Comparison of ENCODE assay signal across 30 cellular contexts in genomic region chr7:157871681-157872080, GRCh38.
"Had no signal": no experiment of that assay in that cellular context is flagged by ENCODE, and none has a peak within 500 bp of the region (broad histone marks: within the 10 kb centered on the region; RNA-seq: fewer than 3 reads in every experiment).

No MANE protein-coding gene starts in this region.

- H3K27ac ChIP-seq: esophagus muscularis mucosa, foreskin keratinocyte, heart right ventricle, lower lobe of right lung, neutrophil, ovary, prostate gland, skin epidermis, uterus had no signal

- H3K27me3 ChIP-seq: foreskin keratinocyte, neutrophil, ovary, uterus had no signal

- H3K9me3 ChIP-seq: lower lobe of right lung, neutrophil, ovary, prostate gland, uterus had no signal

- H3K27me3 Mint-ChIP-seq: stimulated activated naive CD8-positive, alpha-beta T cell treated with anti-CD3 and anti-CD28 coated beads, Interleukin-15, Interleukin-2, amounts not matched to agents 100 ng/mL and 50 ng/mL, for 24 hours; type B pancreatic cell had no signal

- H3K4me1 ChIP-seq: foreskin keratinocyte, prostate gland, uterus had no signal

- H3K36me3 Mint-ChIP-seq: natural killer cell treated with Interleukin-12 subunit alpha and Interleukin-12 subunit beta and Interleukin-15 and Interleukin-18, amount 100 ng/mL, for 72 hours; type B pancreatic cell had no signal

- H3K4me3 Mint-ChIP-seq: activated naive CD8-positive, alpha-beta T cell treated with anti-CD3 and anti-CD28 coated beads, Interleukin-2, amount 50 U/mL, for 24 hours; activated T-helper 1 cell treated with anti-CD3 and anti-CD28 coated beads, Interleukin-12 subunit alpha, Interleukin-12 subunit beta, Interleukin-2, Interleukin-4 antibody, amounts not matched to agents 30 ng/mL and 10 ng/mL and 1 ng/mL, durations not matched to agents 14 hours and 24 hours and 36 hours; dendritic cell treated with granulocyte-macrophage colony-stimulating factor and Interleukin-4, amounts not matched to agents 40 ng/mL and 50 ng/mL, for 4 days; endodermal cell; natural killer cell treated with Interleukin-12 subunit alpha and Interleukin-12 subunit beta and Interleukin-15 and Interleukin-18, amount 100 ng/mL, for 72 hours; stimulated activated naive CD8-positive, alpha-beta T cell treated with anti-CD3 and anti-CD28 coated beads, Interleukin-15, Interleukin-2, amounts not matched to agents 100 ng/mL and 50 ng/mL, for 24 hours; T-helper 1 cell treated with Interleukin-12 subunit alpha and Interleukin-12 subunit beta and Interleukin-4 antibody, amounts not matched to agents 30 μg/mL and 1 μg/mL, for 36 hours; type B pancreatic cell had no signal

- H3K4me3 ChIP-seq: esophagus muscularis mucosa, heart right ventricle, lower lobe of right lung, ovary, prostate gland, skin epidermis, uterus had no signal

- DNase-seq: activated CD4-positive, alpha-beta T cell treated with anti-CD3 and anti-CD28 coated beads, Interleukin-2, amount 50 U/mL, for 4 hours; activated CD4-positive, CD25-positive, alpha-beta regulatory T cell treated with anti-CD3 and anti-CD28 coated beads, Interleukin-2, amount 50 U/mL, for 72 hours; activated gamma-delta T cell; activated naive CD8-positive, alpha-beta T cell treated with anti-CD3 and anti-CD28 coated beads, Interleukin-2, amount 50 U/mL, for 24 hours; activated T-cell treated with anti-CD3 and anti-CD28 coated beads for 4 hours; amygdala; central memory CD4-positive, alpha-beta T cell; endodermal cell; foreskin keratinocyte; heart right ventricle; lower lobe of right lung; mesenchymal stem cell; ovary; retina; stimulated activated CD4-positive, alpha-beta T cell treated with anti-CD3 and anti-CD28 coated beads, Interleukin-12 subunit alpha, Interleukin-12 subunit beta, amount 100 ng/mL, for 4 hours; stimulated activated CD4-positive, alpha-beta T cell treated with anti-CD3 and anti-CD28 coated beads, Interleukin-4, amount 100 ng/mL, for 1 hour; substantia nigra; T1000; uterus had no signal

- H3K9me3 Mint-ChIP-seq: activated naive CD8-positive, alpha-beta T cell treated with anti-CD3 and anti-CD28 coated beads, Interleukin-2, amount 50 U/mL, for 24 hours; natural killer cell treated with Interleukin-12 subunit alpha and Interleukin-12 subunit beta and Interleukin-15 and Interleukin-18, amount 100 ng/mL, for 72 hours; stimulated activated naive CD8-positive, alpha-beta T cell treated with anti-CD3 and anti-CD28 coated beads, Interleukin-15, Interleukin-2, amounts not matched to agents 100 ng/mL and 50 ng/mL, for 24 hours; T-helper 1 cell treated with Interleukin-12 subunit alpha and Interleukin-12 subunit beta and Interleukin-4 antibody, amounts not matched to agents 30 μg/mL and 1 μg/mL, for 36 hours; type B pancreatic cell had no signal

- ATAC-seq: activated naive CD8-positive, alpha-beta T cell treated with anti-CD3 and anti-CD28 coated beads, Interleukin-2, amount 50 U/mL, for 24 hours; foreskin keratinocyte; heart right ventricle; lower lobe of right lung; natural killer cell treated with Interleukin-12 subunit alpha and Interleukin-12 subunit beta and Interleukin-15 and Interleukin-18, amount 100 ng/mL, for 72 hours; sciatic nerve had no signal

- H3K27ac Mint-ChIP-seq: activated naive CD8-positive, alpha-beta T cell treated with anti-CD3 and anti-CD28 coated beads, Interleukin-2, amount 50 U/mL, for 24 hours; activated T-helper 1 cell treated with anti-CD3 and anti-CD28 coated beads, Interleukin-12 subunit alpha, Interleukin-12 subunit beta, Interleukin-2, Interleukin-4 antibody, amounts not matched to agents 30 ng/mL and 10 ng/mL and 1 ng/mL, durations not matched to agents 14 hours and 24 hours and 36 hours; endodermal cell; natural killer cell treated with Interleukin-12 subunit alpha and Interleukin-12 subunit beta and Interleukin-15 and Interleukin-18, amount 100 ng/mL, for 72 hours; stimulated activated naive CD8-positive, alpha-beta T cell treated with anti-CD3 and anti-CD28 coated beads, Interleukin-15, Interleukin-2, amounts not matched to agents 100 ng/mL and 50 ng/mL, for 24 hours; T-helper 1 cell treated with Interleukin-12 subunit alpha and Interleukin-12 subunit beta and Interleukin-4 antibody, amounts not matched to agents 30 μg/mL and 1 μg/mL, for 36 hours; type B pancreatic cell had no signal

- H3K36me3 ChIP-seq: esophagus muscularis mucosa, heart right ventricle, lower lobe of right lung, neutrophil, ovary, prostate gland, uterus had no signal
